Comparison of ENCODE assay signal across 8 cellular contexts in genomic region chr20:50729925-50730764, GRCh38.
DNase-seq lines count a peak whose midpoint lies in the region; ATAC-seq and TF ChIP-seq lines count a peak whose summit lies in the region.

No MANE protein-coding gene starts in this region.

- DNase-seq in GM10266 (ENCODE audit: extremely low spot score) (peak; percentile 12), NCI-H2029 (lab: John Stamatoyannopoulos, UW) (no peak), NCI-H345 treated with DMSO at 0.1 percent for 48 hours (lab: John Stamatoyannopoulos, UW; ENCODE audit: unreplicated experiment) (no peak), NCI-H226 (no peak)
- DNase-seq in effector memory CD4-positive, alpha-beta T cell: no peak

- H3K4me2 ChIP-seq in OCI-LY3 (ENCODE audit: low read length): peak overlapping the region; percentile 95

- H2AFZ ChIP-seq in OCI-LY3 (ENCODE audit: low read depth, low read length): peak overlapping the region; percentile 93

- H3K9me3 ChIP-seq in OCI-LY3 (ENCODE audit: insufficient read depth, low read length): no peaks in the 10 kb centered on the region
- H3K9me3 ChIP-seq in effector memory CD4-positive, alpha-beta T cell (ENCODE audit: control insufficient read depth, low read length): no peaks in the 10 kb centered on the region
- no peaks in the 10 kb centered on the region for H3K9me3 ChIP-seq in muscle layer of duodenum (ENCODE audit: control insufficient read depth in 1 of 2, low read length in 2 of 2)

- H3K4me3 ChIP-seq in OCI-LY3 (ENCODE audit: low read length) (peak overlapping the region; percentile 86), muscle layer of duodenum (ENCODE audit: low read depth in 1 of 2, low read length in 2 of 2) (peak overlapping the region; percentile 67 to 91)
- peak overlapping the region; percentile 67 for H3K4me3 ChIP-seq in effector memory CD4-positive, alpha-beta T cell (ENCODE audit: insufficient read depth, low read depth, low read length, poor library complexity, severe bottlenecking)

- H3K36me3 ChIP-seq in OCI-LY3 (replicated peaks; ENCODE audit: low read depth, low read length) (no peaks in the 10 kb centered on the region), muscle layer of duodenum (ENCODE audit: control insufficient read depth in 1 of 2, insufficient read depth in 2 of 2, low read length in 2 of 2) (no peaks in the 10 kb centered on the region)
- H3K36me3 ChIP-seq in effector memory CD4-positive, alpha-beta T cell (ENCODE audit: control insufficient read depth, insufficient read depth, low read length): no peaks in the 10 kb centered on the region

- H3K27me3 ChIP-seq in OCI-LY3 (ENCODE audit: low read depth, low read length): peaks cover 6% of the 10 kb centered on the region; the same call in 1 of the 2 replicates
- H3K27me3 ChIP-seq in effector memory CD4-positive, alpha-beta T cell (replicated peaks; ENCODE audit: control insufficient read depth, insufficient read depth, low read length, poor library complexity, severe bottlenecking): no peaks in the 10 kb centered on the region
- H3K27me3 ChIP-seq in muscle layer of duodenum (ENCODE audit: low read depth, low read length): no peaks in the 10 kb centered on the region

- TF ChIP-seq CTCF in GM10266 (IDR thresholded peaks at IDR 0.05; ENCODE audit: control insufficient read depth, insufficient read depth, low read depth, missing control alignments) (no peak), OCI-LY3 (IDR thresholded peaks at IDR 0.05; ENCODE audit: low read depth, low read length) (no peak)

- H4K20me1 ChIP-seq in OCI-LY3 (ENCODE audit: insufficient read depth, low read length): peaks cover 6% of the 10 kb centered on the region; the same call in 1 of the 2 replicates

- H3K4me1 ChIP-seq in OCI-LY3 (ENCODE audit: low read length) (peaks cover 51% of the 10 kb centered on the region), muscle layer of duodenum (ENCODE audit: control insufficient read depth in 1 of 2, insufficient read depth in 2 of 2, low read length in 2 of 2) (peaks cover 2 to 11% of the 10 kb centered on the region in 2 donors)
- peaks cover 13% of the 10 kb centered on the region for H3K4me1 ChIP-seq in effector memory CD4-positive, alpha-beta T cell (ENCODE audit: control insufficient read depth, insufficient read depth, low read length, poor library complexity, severe bottlenecking)

- H3K9ac ChIP-seq in OCI-LY3 (ENCODE audit: low read length): peak overlapping the region; percentile 83

- peaks cover 26% of the 10 kb centered on the region for H3K79me2 ChIP-seq in OCI-LY3 (ENCODE audit: low read length)

- peak overlapping the region; percentile 38 for H3K27ac ChIP-seq in OCI-LY3 (ENCODE audit: low read length)
- peak overlapping the region; percentile 58 for H3K27ac ChIP-seq in effector memory CD4-positive, alpha-beta T cell (ENCODE audit: insufficient read depth, low read length, poor library complexity, severe bottlenecking)
- H3K27ac ChIP-seq in muscle layer of duodenum (ENCODE audit: low read length): peak overlapping the region; percentile 71

- no peak for ATAC-seq in HG03139 (IDR thresholded peaks at IDR 0.05; ENCODE audit: unreplicated experiment)
